In the genomic region with DNA sequence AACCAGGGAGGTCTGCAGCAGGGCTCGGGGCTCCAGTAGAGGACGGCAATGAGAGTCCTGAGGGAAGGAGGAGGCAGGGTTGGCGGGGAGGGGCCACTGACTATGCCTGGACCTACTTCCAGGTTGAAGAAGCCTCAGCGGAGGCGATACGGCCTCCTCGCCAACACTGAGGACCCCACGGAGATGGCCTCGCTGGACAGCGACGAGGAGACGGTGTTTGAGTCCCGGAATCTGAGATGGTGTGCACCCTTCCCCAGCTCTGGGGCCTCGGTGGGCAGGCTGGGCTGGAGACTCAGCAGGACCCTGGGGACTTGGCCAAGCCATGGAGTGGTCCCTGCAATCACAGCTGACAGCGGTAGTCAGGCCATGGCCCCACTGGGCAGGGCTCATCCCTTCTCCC, we compare ENCODE assay signal across 1 cellular context.
A peak's percentile ranks its signal among the peaks of the same experiment; 100 is the strongest.
TF ChIP-seq lines count a peak whose summit lies in the region.

No MANE protein-coding gene starts in this region.

TF ChIP-seq in K562, 482 proteins besides CTCF, POLR2A, EP300 and RAD21:
- no peak for TF ChIP-seq MEF2A (IDR thresholded peaks at IDR 0.05; ENCODE audit: control insufficient read depth, low read depth, low read length)
- peak; percentile 41; the same call in 1 of the 2 replicates for TF ChIP-seq ZC3H4 (CRISPR knock-in tag; IDR thresholded peaks at IDR 0.05; ENCODE audit: borderline replicate concordance)
TF ChIP-seq in K562: peak in this region for 1.
